ENCODE assay signal across 15 cellular contexts in the genomic region with DNA sequence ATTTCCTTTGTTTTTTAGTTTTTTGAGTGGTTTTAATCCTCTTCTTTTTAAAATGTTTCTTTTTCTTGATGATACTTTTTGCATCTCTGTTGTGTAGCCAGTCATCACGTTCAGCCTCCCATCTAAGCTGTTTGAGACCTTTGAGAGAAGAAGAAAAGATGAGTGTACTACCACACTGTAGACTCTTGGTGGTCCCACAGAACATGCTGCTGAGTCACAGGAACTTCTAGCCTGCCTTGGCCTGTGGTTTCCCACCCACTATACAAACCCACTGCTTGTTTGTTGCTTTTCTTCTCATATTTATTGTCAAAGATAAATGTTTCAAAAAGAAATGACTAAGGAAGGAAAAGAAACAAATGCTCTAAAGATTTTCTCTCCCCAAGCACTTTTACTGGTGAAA. TPM values are rescaled to one million over a fixed set of nuclear protein-coding genes. Genes with fewer than 3 reads are reported as not detected.
A peak's percentile ranks its signal among the peaks of the same experiment; 100 is the strongest.
DNase-seq lines count a peak whose midpoint lies in the region; ATAC-seq and TF ChIP-seq lines count a peak whose summit lies in the region.
"Had no signal": no experiment of that assay in that cellular context is flagged by ENCODE, and none has a peak within 500 bp of the region (broad histone marks: within the 10 kb centered on the region; RNA-seq: fewer than 3 reads in every experiment).

No MANE protein-coding gene starts in this region.

- POLR2A ChIA-PET in activated CD4-positive, alpha-beta memory T cell treated with anti-CD3 and anti-CD28 coated beads, Interleukin-2, amount 10 ng/mL, durations not matched to agents 7 days and 5 days (lab: Charles Lee) = interaction anchor here (0.8 to 1.0 kb wide), 2 partner anchors 30 to 44 kb away, joined by 3 read pairs; a partner anchor contains a TSS

- H3K4me1 ChIP-seq in BLaER1 treated with 17β-estradiol and CSF1 and Interleukin-3, amounts not matched to agents 10 nM and 100 nM = peaks cover 25 to 37% (median 33%) of the 10 kb centered on the region in 10 experiments
- peaks cover 60% of the 10 kb centered on the region for H3K4me1 ChIP-seq in HUES48 (ENCODE audit: control insufficient read depth, insufficient read depth, low read length)
- peaks cover 8 to 11% of the 10 kb centered on the region in 2 donors for H3K4me1 ChIP-seq in adrenal gland (replicated peaks in 1 of 2)

- H3K4me2 ChIP-seq in BLaER1 treated with 17β-estradiol and CSF1 and Interleukin-3, amounts not matched to agents 10 nM and 100 nM = peak overlapping the region in 5 of 11 experiments; percentile 1 to 40 (median 17); a peak in 4 of 22 replicates

- peaks cover 57% of the 10 kb centered on the region for H3K36me3 Mint-ChIP-seq in activated CD4-positive, alpha-beta memory T cell treated with anti-CD3 and anti-CD28 coated beads, Interleukin-2, amount 10 ng/mL, durations not matched to agents 7 days and 5 days (ENCODE audit: low read depth)

- DNase-seq in activated CD4-positive, alpha-beta memory T cell treated with anti-CD3 and anti-CD28 coated beads, Interleukin-2, amount 10 ng/mL, durations not matched to agents 7 days and 5 days = peak; percentile 24
- DNase-seq in foreskin melanocyte (peak; percentile 33), HUDEP-2 (lab: John Stamatoyannopoulos, UW; ENCODE audit: unreplicated experiment in 76 of 76) (no peak), adrenal gland (no peak), NCI-H2171 (lab: John Stamatoyannopoulos, UW) (no peak)
- DNase-seq: Calu3, HCEC 1CT, mammary epithelial cell had no signal

- no peak for ATAC-seq in HG03521 (IDR thresholded peaks at IDR 0.05; ENCODE audit: unreplicated experiment)
- ATAC-seq: sciatic nerve had no signal

- peaks cover 27 to 67% (median 45%) of the 10 kb centered on the region in 11 experiments for H3K9me3 ChIP-seq in BLaER1 treated with 17β-estradiol and CSF1 and Interleukin-3, amounts not matched to agents 10 nM and 100 nM (replicated peaks in 1 of 11)
- H3K9me3 ChIP-seq in HUES48 (ENCODE audit: control insufficient read depth, insufficient read depth, low read length) (peaks cover 18% of the 10 kb centered on the region), adrenal gland (replicated peaks in 1 of 3) (no peaks in the 10 kb centered on the region)

- TF ChIP-seq POLR2A in adrenal gland (IDR thresholded peaks at IDR 0.05) = no peak

- no peak for TF ChIP-seq CTCF in adrenal gland (IDR thresholded peaks at IDR 0.05)

- H3K27ac Mint-ChIP-seq in activated CD4-positive, alpha-beta memory T cell treated with anti-CD3 and anti-CD28 coated beads, Interleukin-2, amount 10 ng/mL, durations not matched to agents 7 days and 5 days = peak overlapping the region; percentile 47

- WGBS in adrenal gland, 4 donors = 88 to 98% (median 92%) methylated on average over 1 of the region's 1 CpG

- CTCF ChIA-PET in activated CD4-positive, alpha-beta memory T cell treated with anti-CD3 and anti-CD28 coated beads, Interleukin-2, amount 10 ng/mL, durations not matched to agents 7 days and 5 days (lab: Charles Lee) = interaction anchor here (0.9 kb wide), 1 partner anchor 175 kb away, joined by 3 read pairs; no protein-coding TSS in a partner anchor

- peaks cover 28% of the 10 kb centered on the region for H3K4me1 Mint-ChIP-seq in activated CD4-positive, alpha-beta memory T cell treated with anti-CD3 and anti-CD28 coated beads, Interleukin-2, amount 10 ng/mL, durations not matched to agents 7 days and 5 days

- H4K20me1 ChIP-seq in BLaER1 treated with 17β-estradiol and CSF1 and Interleukin-3, amounts not matched to agents 10 nM and 100 nM = peaks cover 0 to 9% (median 0%) of the 10 kb centered on the region in 11 experiments; a peak in 7 of 22 replicates

- peak overlapping the region in 9 of 11 experiments; percentile 2 to 60 (median 39); a peak in 14 of 22 replicates for H3K27ac ChIP-seq in BLaER1 treated with 17β-estradiol and CSF1 and Interleukin-3, amounts not matched to agents 10 nM and 100 nM
- peak overlapping the region; percentile 25 for H3K27ac ChIP-seq in HUES48 (ENCODE audit: low read depth, low read length)
- no peak overlapping the region for H3K27ac ChIP-seq in adrenal gland
- H3K27ac ChIP-seq: cardiac muscle cell, thoracic aorta had no signal

- H3K4me3 Mint-ChIP-seq in activated CD4-positive, alpha-beta memory T cell treated with anti-CD3 and anti-CD28 coated beads, Interleukin-2, amount 10 ng/mL, durations not matched to agents 7 days and 5 days = no peak overlapping the region

- H3K4me3 ChIP-seq in BLaER1 treated with 17β-estradiol and CSF1 and Interleukin-3, amounts not matched to agents 10 nM and 100 nM = no peak overlapping the region
- no peak overlapping the region for H3K4me3 ChIP-seq in HUES48 (ENCODE audit: low read depth, low read length)
- H3K4me3 ChIP-seq in adrenal gland = no peak overlapping the region
- H3K4me3 ChIP-seq: cardiac muscle cell, thoracic aorta had no signal

- intact Hi-C loops in adrenal gland (cut with DNase I) = no loop called here

- 0 out of 22 replicates have a peak overlapping the region, but pooled peaks of 1 of the 11 experiments have one; percentile 5 for H3K9ac ChIP-seq in BLaER1 treated with 17β-estradiol and CSF1 and Interleukin-3, amounts not matched to agents 10 nM and 100 nM
- no peak overlapping the region for H3K9ac ChIP-seq in HUES48 (ENCODE audit: low read depth, low read length)

- peaks cover 71 to 83% (median 76%) of the 10 kb centered on the region in 11 experiments for H3K36me3 ChIP-seq in BLaER1 treated with 17β-estradiol and CSF1 and Interleukin-3, amounts not matched to agents 10 nM and 100 nM
- H3K36me3 ChIP-seq in HUES48 (ENCODE audit: control insufficient read depth, insufficient read depth, low read length) = peaks cover 69% of the 10 kb centered on the region
- peaks cover 4 to 49% of the 10 kb centered on the region in 2 donors for H3K36me3 ChIP-seq in adrenal gland (replicated peaks in 1 of 2)

- peaks cover 11% of the 10 kb centered on the region for H3K9me3 Mint-ChIP-seq in activated CD4-positive, alpha-beta memory T cell treated with anti-CD3 and anti-CD28 coated beads, Interleukin-2, amount 10 ng/mL, durations not matched to agents 7 days and 5 days

- H3K27me3 Mint-ChIP-seq in activated CD4-positive, alpha-beta memory T cell treated with anti-CD3 and anti-CD28 coated beads, Interleukin-2, amount 10 ng/mL, durations not matched to agents 7 days and 5 days = no peaks in the 10 kb centered on the region

- no peaks in the 10 kb centered on the region; a peak in 1 of 22 replicates for H3K27me3 ChIP-seq in BLaER1 treated with 17β-estradiol and CSF1 and Interleukin-3, amounts not matched to agents 10 nM and 100 nM
- no peaks in the 10 kb centered on the region for H3K27me3 ChIP-seq in HUES48 (ENCODE audit: control insufficient read depth, insufficient read depth, low read length)
- no peaks in the 10 kb centered on the region for H3K27me3 ChIP-seq in adrenal gland
- H3K27me3 ChIP-seq: cardiac muscle cell had no signal

RNA-seq across cellular contexts. Expression of a gene that starts 5.5 kb away (rescaled TPM):
- total RNA-seq in activated CD4-positive, alpha-beta memory T cell treated with anti-CD3 and anti-CD28 coated beads, Interleukin-2, amount 10 ng/mL, durations not matched to agents 7 days and 5 days = 10 to 100 TPM; 32.9 to 36.3 TPM
- total RNA-seq in adrenal gland = 10 to 100 TPM; 27.9 to 84.6 (median 54.3) TPM
- polyA plus RNA-seq in adrenal gland = 100 to 1,000 TPM in 1 of 3 donors, 10 to 100 TPM in 2; 74.8 to 186 (median 90.0) TPM

RNA-seq across cellular contexts. Expression of a gene that starts 13.3 kb away (rescaled TPM):
- not detected for total RNA-seq in activated CD4-positive, alpha-beta memory T cell treated with anti-CD3 and anti-CD28 coated beads, Interleukin-2, amount 10 ng/mL, durations not matched to agents 7 days and 5 days
- total RNA-seq in adrenal gland = not detected
- polyA plus RNA-seq in adrenal gland = not detected
- total RNA-seq: Calu3; cardiac muscle cell; mammary epithelial cell; sciatic nerve; T-helper 1 cell treated with Interleukin-12 subunit alpha and Interleukin-12 subunit beta and Interleukin-4 antibody, amounts not matched to agents 30 ng/mL and 1 ng/mL, for 36 hours; thoracic aorta had no signal
- polyA plus RNA-seq: cardiac muscle cell, mammary epithelial cell had no signal

RNA-seq across cellular contexts. Expression of a gene that starts 29.6 kb away (rescaled TPM):
- 10 to 100 TPM; 42.7 to 43.7 TPM for total RNA-seq in activated CD4-positive, alpha-beta memory T cell treated with anti-CD3 and anti-CD28 coated beads, Interleukin-2, amount 10 ng/mL, durations not matched to agents 7 days and 5 days
- 10 to 100 TPM; 27.2 to 82.4 (median 53.4) TPM for total RNA-seq in adrenal gland
- 10 to 100 TPM; 75.7 to 89.8 (median 78.8) TPM for polyA plus RNA-seq in adrenal gland

RNA-seq across cellular contexts. Expression of a gene that starts 29.7 kb away (rescaled TPM):
- 10 to 100 TPM; 17.7 to 19.4 TPM for total RNA-seq in activated CD4-positive, alpha-beta memory T cell treated with anti-CD3 and anti-CD28 coated beads, Interleukin-2, amount 10 ng/mL, durations not matched to agents 7 days and 5 days
- total RNA-seq in adrenal gland = 10 to 100 TPM; 15.4 to 35.7 (median 24.0) TPM
- polyA plus RNA-seq in adrenal gland = 10 to 100 TPM; 31.9 to 42.5 (median 31.9) TPM

RNA-seq across cellular contexts. Expression of a gene that starts 45.0 kb away (rescaled TPM):
- total RNA-seq in activated CD4-positive, alpha-beta memory T cell treated with anti-CD3 and anti-CD28 coated beads, Interleukin-2, amount 10 ng/mL, durations not matched to agents 7 days and 5 days = 100 to 1,000 TPM; 136 to 142 TPM
- total RNA-seq in adrenal gland = 10 to 100 TPM; 17.3 to 48.5 (median 35.9) TPM
- 10 to 100 TPM in 1 of 3 donors, 1 to 10 TPM in 2; 5.6 to 35.4 (median 7.7) TPM for polyA plus RNA-seq in adrenal gland

Comparison
In these comparisons a context has a peak if more than half of its experiments do, and no peak if none do; other contexts are left out.
1. H3K27ac ChIP-seq: peak in BLaER1 treated with 17β-estradiol and CSF1 and Interleukin-3, amounts not matched to agents 10 nM and 100 nM (9 of 11) and HUES48 (single experiment); none in adrenal gland (0 of 5).
2. DNase-seq: peak in activated CD4-positive, alpha-beta memory T cell treated with anti-CD3 and anti-CD28 coated beads, Interleukin-2, amount 10 ng/mL, durations not matched to agents 7 days and 5 days (single experiment) and foreskin melanocyte (single experiment); none in HUDEP-2 (0 of 76), adrenal gland (0 of 7) and NCI-H2171 (single experiment).